ENCODE assay signal across 21 cellular contexts in genomic region chr5:103109277-103109676, GRCh38. TPM values are rescaled to one million over a fixed set of nuclear protein-coding genes. Genes with fewer than 3 reads are reported as not detected.
A peak's percentile ranks its signal among the peaks of the same experiment; 100 is the strongest.
DNase-seq lines count a peak whose midpoint lies in the region; ATAC-seq, FAIRE-seq and TF ChIP-seq lines count a peak whose summit lies in the region.
"Had no signal": no experiment of that assay in that cellular context is flagged by ENCODE, and none has a peak within 500 bp of the region (broad histone marks: within the 10 kb centered on the region; RNA-seq: fewer than 3 reads in every experiment).

No MANE protein-coding gene starts in this region.

- peak; percentile 26 for FAIRE-seq in K562 (lab: Jason Lieb, UNC)
- FAIRE-seq: GM12892 had no signal

- H3K79me2 ChIP-seq in K562 (ENCODE audit: control insufficient read depth, insufficient read depth, low read length), result peaks cover 10% of the 10 kb centered on the region; the same call in 1 of the 3 replicates

- no peak overlapping the region for H3K4me2 ChIP-seq in K562 (ENCODE audit: insufficient read depth, low read length)

- ATAC-seq in GM19351 (IDR thresholded peaks at IDR 0.05; ENCODE audit: unreplicated experiment) (peak; percentile 44), HG02884 (IDR thresholded peaks at IDR 0.05; ENCODE audit: unreplicated experiment) (peak; percentile 40), K562 (peak; percentile 60)
- ATAC-seq: HCT116, Panc1 had no signal

- no peak for TF ChIP-seq EP300 in K562 (IDR thresholded peaks at IDR 0.05; ENCODE audit: low read length)

- intact Hi-C loops in K562 (cut with micrococcal nuclease) (no loop called here), cardiac septum (cut with DNase I) (no loop called here)

- no peak overlapping the region for H3K9ac ChIP-seq in K562 (ENCODE audit: insufficient read depth in 1 of 2, low read depth in 2 of 2, low read length in 2 of 2)

- no peaks in the 10 kb centered on the region for H3K9me1 ChIP-seq in K562 (ENCODE audit: control insufficient read depth, insufficient read depth, low read length)

- H3K36me3 ChIP-seq in K562 (ENCODE audit: control insufficient read depth, insufficient read depth, low read length), result no peaks in the 10 kb centered on the region

- POLR2A ChIA-PET in K562 (lab: Yijun Ruan, JAX), result interaction anchor here (1.2 to 1.7 kb wide), 2 partner anchors 11 to 15 kb away, joined by 5 to 9 read pairs; partner anchors contain the start of genes GIN1 and PPIP5K2

- H2AFZ ChIP-seq in K562 (ENCODE audit: low read depth, low read length), result peak overlapping the region; percentile 69

- TF ChIP-seq RAD21 in K562 (CRISPR knock-in tag; conservative IDR thresholded peaks at IDR 0.05 in 1 of 2, IDR thresholded peaks at IDR 0.05 in 1 of 2), result no peak

- peaks cover 0 to 10% of the 10 kb centered on the region in 2 experiments; a peak in 3 of 5 replicates for H3K4me1 ChIP-seq in K562 (replicated peaks in 1 of 2; ENCODE audit: control insufficient read depth in 2 of 2, insufficient read depth in 2 of 2, low read length in 2 of 2)

- no peak overlapping the region for H3K4me3 ChIP-seq in K562

- H3K9me3 ChIP-seq in K562 (replicated peaks; ENCODE audit: control insufficient read depth, insufficient read depth, low read depth, low read length), result no peaks in the 10 kb centered on the region

- DNase-seq in K562 (ENCODE audit: extremely low read depth in 1 of 4, low spot score in 3 of 4) (no peak), medulla oblongata (ENCODE audit: extremely low spot score) (peak; percentile 45), cardiac septum (ENCODE audit: low spot score) (no peak)
- no peak for DNase-seq in NK-92 treated with Interleukin-12 subunit alpha and Interleukin-12 subunit beta, amount 100 ng/mL, for 24 hours (lab: John Stamatoyannopoulos, UW)
- no peak for DNase-seq in stimulated activated CD4-positive, alpha-beta T cell treated with anti-CD3 and anti-CD28 coated beads, Interleukin-4, amount 100 ng/mL, for 24 hours
- DNase-seq: Calu3, DMS79 treated with DMSO at 0.1 percent for 48 hours, GF-D8, GOT3, KBM-7, MM.1S, NCI-H2029, NCI-H446 treated with DMSO at 0.1 percent for 48 hours, NCI-H526, SHP77 had no signal

- no peak for TF ChIP-seq POLR2A in K562 (conservative IDR thresholded peaks at IDR 0.05)

- peak overlapping the region; percentile 49; the same call in 1 of the 3 replicates for H3K27ac ChIP-seq in K562 (ENCODE audit: extremely low read depth, low read depth, low read length)
- H3K27ac ChIP-seq: RWPE1 had no signal

- no peak for TF ChIP-seq CTCF in K562 (IDR thresholded peaks at IDR 0.05 in 2 of 3, conservative IDR thresholded peaks at IDR 0.05 in 1 of 3; ENCODE audit: insufficient read depth in 2 of 3, low read depth in 1 of 3, low read length in 3 of 3)

- in situ Hi-C loops in K562 (cut with MboI), result no loop called here

- no TSS peak for BruUV-seq in K562 (replicated peaks; lab: Mats Ljungman, UMichigan)

- no peaks in the 10 kb centered on the region for H4K20me1 ChIP-seq in K562 (replicated peaks; ENCODE audit: control insufficient read depth, insufficient read depth, low read length)

- no peaks in the 10 kb centered on the region for H3K27me3 ChIP-seq in K562 (ENCODE audit: control insufficient read depth in 2 of 2, insufficient read depth in 2 of 2, low read length in 2 of 2)

- WGBS in K562 (ENCODE audit: insufficient coverage, low coverage, missing lambda C conversion rate), result 9% methylated on average over 1 of the region's 1 CpG

- CTCF ChIA-PET in K562 (lab: Yijun Ruan, JAX; ENCODE audit: low intra/inter-chr PET ratio), result no interaction called here

TF ChIP-seq in K562, 482 proteins besides CTCF, POLR2A, EP300 and RAD21:
- TF ChIP-seq NFE2 (IDR thresholded peaks at IDR 0.05; ENCODE audit: low read depth) (peak; percentile 51), ZMIZ1 (IDR thresholded peaks at IDR 0.05; ENCODE audit: low read depth in 2 of 2, low read length in 2 of 2) (no peak), HOXB6 (CRISPR knock-in tag; IDR thresholded peaks at IDR 0.05; ENCODE audit: borderline replicate concordance) (no peak)

RNA-seq across cellular contexts. Expression of gene GIN1, which starts 10.7 kb away (rescaled TPM):
- total RNA-seq in K562 (2011; cell fraction: chromatin; rRNA removed; ENCODE audit: low replicate concordance), result 6.1 and 25.6 TPM in 2 replicates
- total RNA-seq in K562 (2011; cell fraction: nucleolus; rRNA removed), result 2.8 and 6.7 TPM in 2 replicates
- total RNA-seq in K562 (2011; cell fraction: nucleoplasm; rRNA removed), result 6.5 and 10.2 TPM in 2 replicates
- 2.4 and 2.6 TPM in 2 replicates for total RNA-seq in K562 (2014; rRNA removed)
- 9.4 and 11.0 TPM in 2 replicates for total RNA-seq in K562 (2014; rRNA removed; fragmentation: Illumina TruSeq; extraction: Trizol)
- total RNA-seq in K562 (2015; rRNA removed; fragmentation: Illumina TruSeq; extraction: Trizol), result 6.7 and 6.8 TPM in 2 replicates
- 7.8 TPM in 2 replicates for total RNA-seq in K562 (2021)
- polyA plus RNA-seq in K562 (2011; rRNA removed), result 8.3 and 9.8 TPM in 2 replicates
- 0.75 and 1.7 TPM in 2 replicates for polyA plus RNA-seq in K562 (2011; cell fraction: cytosol; rRNA removed)
- 2.6 and 4.8 TPM in 2 replicates for polyA plus RNA-seq in K562 (2011; cell fraction: nucleus; rRNA removed)
- 4.7 and 6.1 TPM in 2 replicates for polyA plus RNA-seq in K562 (2012)
- 5.3 and 6.2 TPM in 2 replicates for polyA plus RNA-seq in K562 (2014; fragmentation: Illumina TruSeq; extraction: Trizol)
- 1 to 10 TPM; 9.2 TPM for polyA plus RNA-seq in K562 (2014; fragmentation: Nextera tagmentation; extraction: Ambion mirVana)
- 6.2 and 8.8 TPM in 2 replicates for polyA plus RNA-seq in K562 (2014; rRNA removed)
- polyA minus RNA-seq in K562 (2011; rRNA and poly(A)+ RNA removed), result 8.6 and 12.1 TPM in 2 replicates
- 1.4 and 3.8 TPM in 2 replicates for polyA minus RNA-seq in K562 (2011; cell fraction: cytosol; rRNA and poly(A)+ RNA removed)
- polyA minus RNA-seq in K562 (2011; cell fraction: nucleus; rRNA and poly(A)+ RNA removed), result 8.6 and 17.8 TPM in 2 replicates
- 14.8 TPM for total RNA-seq in cardiac septum

RNA-seq across cellular contexts. Expression of gene PPIP5K2, which starts 10.8 kb away (rescaled TPM):
- total RNA-seq in K562 (2011; cell fraction: chromatin; rRNA removed; ENCODE audit: low replicate concordance), result 42.4 and 184 TPM in 2 replicates
- total RNA-seq in K562 (2011; cell fraction: nucleolus; rRNA removed), result 19.2 and 28.4 TPM in 2 replicates
- total RNA-seq in K562 (2011; cell fraction: nucleoplasm; rRNA removed), result 39.8 and 51.8 TPM in 2 replicates
- 50.6 and 63.2 TPM in 2 replicates for total RNA-seq in K562 (2014; rRNA removed)
- total RNA-seq in K562 (2014; rRNA removed; fragmentation: Illumina TruSeq; extraction: Trizol), result 150 and 177 TPM in 2 replicates
- total RNA-seq in K562 (2015; rRNA removed; fragmentation: Illumina TruSeq; extraction: Trizol), result 135 and 146 TPM in 2 replicates
- 116 and 134 TPM in 2 replicates for total RNA-seq in K562 (2021)
- polyA plus RNA-seq in K562 (2011; rRNA removed), result 90.2 and 107 TPM in 2 replicates
- polyA plus RNA-seq in K562 (2011; cell fraction: cytosol; rRNA removed), result 16.2 and 34.8 TPM in 2 replicates
- polyA plus RNA-seq in K562 (2011; cell fraction: nucleus; rRNA removed), result 40.6 and 64.8 TPM in 2 replicates
- 50.5 and 69.4 TPM in 2 replicates for polyA plus RNA-seq in K562 (2012)
- polyA plus RNA-seq in K562 (2014; fragmentation: Illumina TruSeq; extraction: Trizol), result 80.9 and 99.1 TPM in 2 replicates
- 10 to 100 TPM; 66.1 to 76.5 TPM for polyA plus RNA-seq in K562 (2014; fragmentation: Nextera tagmentation; extraction: Ambion mirVana)
- 39.4 and 42.7 TPM in 2 replicates for polyA plus RNA-seq in K562 (2014; rRNA removed)
- polyA minus RNA-seq in K562 (2011; rRNA and poly(A)+ RNA removed), result 203 and 248 TPM in 2 replicates
- polyA minus RNA-seq in K562 (2011; cell fraction: cytosol; rRNA and poly(A)+ RNA removed), result 63.3 and 63.7 TPM in 2 replicates
- 78.6 and 162 TPM in 2 replicates for polyA minus RNA-seq in K562 (2011; cell fraction: nucleus; rRNA and poly(A)+ RNA removed)
- total RNA-seq in cardiac septum, result 31.1 TPM
